Comparison of ENCODE assay signal across 11 cellular contexts in genomic region chr10:88952647-88953111, GRCh38. TPM values are rescaled to one million over a fixed set of nuclear protein-coding genes. Genes with fewer than 3 reads are reported as not detected.
A peak's percentile ranks its signal among the peaks of the same experiment; 100 is the strongest.
DNase-seq lines count a peak whose midpoint lies in the region; ATAC-seq, FAIRE-seq and TF ChIP-seq lines count a peak whose summit lies in the region.
"Had no signal": no experiment of that assay in that cellular context is flagged by ENCODE, and none has a peak within 500 bp of the region (broad histone marks: within the 10 kb centered on the region; RNA-seq: fewer than 3 reads in every experiment).

TSS of gene ACTA2 (minus strand) at chr10:88952773. CDS start at chr10:88948930, 3,843 bp downstream.

- H3K9me2 ChIP-seq in PC-9 (ENCODE audit: insufficient read depth) = no peaks in the 10 kb centered on the region

- intact Hi-C loops in activated CD8-positive, alpha-beta T cell treated with anti-CD3 and anti-CD28 coated beads for 36 hours (cut with micrococcal nuclease) = no loop called here
- intact Hi-C loops in pancreas (cut with DNase I) = no loop called here
- intact Hi-C loops in PC-9 (cut with micrococcal nuclease; ENCODE audit: unreplicated experiment) = no loop called here

- no peak within 1 kb of the TSS for H3K27ac Mint-ChIP-seq in activated CD8-positive, alpha-beta T cell treated with anti-CD3 and anti-CD28 coated beads for 36 hours

- peak; percentile 71 for FAIRE-seq in pancreas (lab: Jason Lieb, UNC)
- FAIRE-seq: endometrium had no signal

- no peaks in the 10 kb centered on the region for H4K20me1 ChIP-seq in PC-9 (ENCODE audit: insufficient read depth)

- H3K27me3 Mint-ChIP-seq in activated CD8-positive, alpha-beta T cell treated with anti-CD3 and anti-CD28 coated beads for 36 hours = no peaks in the 10 kb centered on the region

- H2AFZ ChIP-seq in PC-9 = no peak within 1 kb of the TSS

- peak within 1 kb of the TSS; percentile 16 for H3K4me3 ChIP-seq in BJ (ENCODE audit: low read depth, low read length)
- H3K4me3 ChIP-seq in pancreas = no peak within 1 kb of the TSS
- H3K4me3 ChIP-seq in PC-9 = no peak within 1 kb of the TSS

- no peaks in the 10 kb centered on the region for H3K79me2 ChIP-seq in PC-9 (ENCODE audit: low read depth)

- POLR2A ChIA-PET in BJ (lab: Charles Lee) = no interaction called here
- POLR2A ChIA-PET in activated CD8-positive, alpha-beta T cell treated with anti-CD3 and anti-CD28 coated beads for 36 hours (lab: Charles Lee) = interaction anchor here (0.7 kb wide), 1 partner anchor 527 kb away, joined by 3 read pairs; no protein-coding TSS in a partner anchor
- POLR2A ChIA-PET in PC-9 (lab: Charles Lee; ENCODE audit: unreplicated experiment) = interaction anchor here (0.7 kb wide), 1 partner anchor 166 kb away, joined by 4 read pairs; no protein-coding TSS in a partner anchor

- H3K4me3 Mint-ChIP-seq in activated CD8-positive, alpha-beta T cell treated with anti-CD3 and anti-CD28 coated beads for 36 hours = no peak within 1 kb of the TSS

- 81 to 83% methylated on average over 8 of the region's 8 CpGs for WGBS in pancreas, 2 donors

- ATAC-seq in activated CD8-positive, alpha-beta T cell treated with anti-CD3 and anti-CD28 coated beads for 36 hours = no peak
- ATAC-seq in pancreas (peak in 3 of 4 donors; percentile 25 to 47 (median 30)), HG03565 (IDR thresholded peaks at IDR 0.05; ENCODE audit: unreplicated experiment) (no peak), HG03135 (IDR thresholded peaks at IDR 0.05; ENCODE audit: unreplicated experiment) (no peak)

- DNase-seq in BJ (ENCODE audit: low read depth) (no peak), glomerular visceral epithelial cell (ENCODE audit: extremely low spot score) (peak; percentile 9), pancreas (no peak), PC-9 (no peak), NCI-H526 treated with DMSO at 0.1 percent for 48 hours (lab: John Stamatoyannopoulos, UW) (no peak)
- DNase-seq in activated CD8-positive, alpha-beta T cell treated with anti-CD3 and anti-CD28 coated beads for 36 hours = no peak
- DNase-seq: GF-D8, SIG-M5 had no signal

- no peaks in the 10 kb centered on the region for H3K4me1 ChIP-seq in pancreas
- no peaks in the 10 kb centered on the region for H3K4me1 ChIP-seq in PC-9 (replicated peaks; ENCODE audit: insufficient read depth)

- CTCF ChIA-PET in BJ (lab: Yijun Ruan, JAX) (interaction anchor here (0.6 kb wide), 2 partner anchors 142 to 258 kb away, joined by 3 to 5 read pairs; no protein-coding TSS in a partner anchor), PC-9 (lab: Charles Lee) (interaction anchor here (0.6 kb wide), 1 partner anchor 18 kb away, joined by 3 read pairs; no protein-coding TSS in a partner anchor)
- CTCF ChIA-PET in activated CD8-positive, alpha-beta T cell treated with anti-CD3 and anti-CD28 coated beads for 36 hours (lab: Charles Lee) = interaction anchor here (0.7 to 1.8 kb wide), 2 partner anchors 56 to 77 kb away, joined by 3 to 6 read pairs; no protein-coding TSS in a partner anchor

- no peaks in the 10 kb centered on the region for H3F3A ChIP-seq in PC-9 (ENCODE audit: insufficient read depth, low read depth)

- no peaks in the 10 kb centered on the region for H3K9me3 ChIP-seq in pancreas
- H3K9me3 ChIP-seq in PC-9 (ENCODE audit: insufficient read depth, low read depth) = no peaks in the 10 kb centered on the region

- H3K36me3 ChIP-seq in BJ (ENCODE audit: control insufficient read depth, insufficient read depth, low read length) = no peaks in the 10 kb centered on the region
- no peaks in the 10 kb centered on the region for H3K36me3 ChIP-seq in pancreas
- H3K36me3 ChIP-seq in PC-9 (ENCODE audit: low read depth) = no peaks in the 10 kb centered on the region

- H3K27me3 ChIP-seq in BJ (ENCODE audit: control insufficient read depth, insufficient read depth, low read length) (no peaks in the 10 kb centered on the region), pancreas (no peaks in the 10 kb centered on the region), PC-9 (ENCODE audit: insufficient read depth, low read depth) (no peaks in the 10 kb centered on the region)

- H3K36me3 Mint-ChIP-seq in activated CD8-positive, alpha-beta T cell treated with anti-CD3 and anti-CD28 coated beads for 36 hours (ENCODE audit: low read depth) = no peaks in the 10 kb centered on the region

- no TSS peak for BruUV-seq in PC-9 (replicated peaks; lab: Mats Ljungman, UMichigan)

- TF ChIP-seq CTCF in BJ (IDR thresholded peaks at IDR 0.05; ENCODE audit: insufficient read depth, low read depth, low read length) = no peak
- no peak for TF ChIP-seq CTCF in activated CD8-positive, alpha-beta T cell treated with anti-CD3 and anti-CD28 coated beads for 36 hours (IDR thresholded peaks at IDR 0.05)
- no peak for TF ChIP-seq CTCF in pancreas (IDR thresholded peaks at IDR 0.05)
- no peak for TF ChIP-seq CTCF in PC-9 (conservative IDR thresholded peaks at IDR 0.05)

- no peak within 1 kb of the TSS for H3K4me2 ChIP-seq in PC-9

- H3K4me1 Mint-ChIP-seq in activated CD8-positive, alpha-beta T cell treated with anti-CD3 and anti-CD28 coated beads for 36 hours (ENCODE audit: low read depth) = no peaks in the 10 kb centered on the region

- H3K27ac ChIP-seq in pancreas (no peak within 1 kb of the TSS), PC-9 (no peak within 1 kb of the TSS)

- H3K9me3 Mint-ChIP-seq in activated CD8-positive, alpha-beta T cell treated with anti-CD3 and anti-CD28 coated beads for 36 hours = no peaks in the 10 kb centered on the region

RNA-seq across cellular contexts. Expression of gene ACTA2, which starts in this region (rescaled TPM):
- polyA plus RNA-seq in BJ (2011; rRNA removed) (1,067 and 1,821 TPM in 2 replicates), pancreas (10 to 100 TPM; 58.0 to 78.4 TPM)
- polyA minus RNA-seq in BJ (2011; rRNA and poly(A)+ RNA removed) = 1,091 and 1,267 TPM in 2 replicates
- 10 to 100 TPM; 13.3 to 14.9 TPM for total RNA-seq in activated CD8-positive, alpha-beta T cell treated with anti-CD3 and anti-CD28 coated beads for 36 hours
- total RNA-seq in pancreas (10 to 100 TPM in 4 of 6 donors, 1 to 10 TPM in 2; 8.1 to 78.7 (median 17.5) TPM), PC-9 (2021) (5.3 and 8.4 TPM in 2 replicates)

Comparison
In these comparisons a context has a peak if more than half of its experiments do, and no peak if none do; other contexts are left out.
1. RNA of gene ACTA2 (polyA plus RNA-seq): 1,067 to 1,821 TPM in BJ; 58.0 to 78.4 TPM in pancreas; every median in the first group is over 10 times any median in the second.
2. ATAC-seq: peak in pancreas (3 of 4); none in activated CD8-positive, alpha-beta T cell treated with anti-CD3 and anti-CD28 coated beads for 36 hours (single experiment), HG03565 (single experiment) and HG03135 (single experiment).